In the genomic region with DNA sequence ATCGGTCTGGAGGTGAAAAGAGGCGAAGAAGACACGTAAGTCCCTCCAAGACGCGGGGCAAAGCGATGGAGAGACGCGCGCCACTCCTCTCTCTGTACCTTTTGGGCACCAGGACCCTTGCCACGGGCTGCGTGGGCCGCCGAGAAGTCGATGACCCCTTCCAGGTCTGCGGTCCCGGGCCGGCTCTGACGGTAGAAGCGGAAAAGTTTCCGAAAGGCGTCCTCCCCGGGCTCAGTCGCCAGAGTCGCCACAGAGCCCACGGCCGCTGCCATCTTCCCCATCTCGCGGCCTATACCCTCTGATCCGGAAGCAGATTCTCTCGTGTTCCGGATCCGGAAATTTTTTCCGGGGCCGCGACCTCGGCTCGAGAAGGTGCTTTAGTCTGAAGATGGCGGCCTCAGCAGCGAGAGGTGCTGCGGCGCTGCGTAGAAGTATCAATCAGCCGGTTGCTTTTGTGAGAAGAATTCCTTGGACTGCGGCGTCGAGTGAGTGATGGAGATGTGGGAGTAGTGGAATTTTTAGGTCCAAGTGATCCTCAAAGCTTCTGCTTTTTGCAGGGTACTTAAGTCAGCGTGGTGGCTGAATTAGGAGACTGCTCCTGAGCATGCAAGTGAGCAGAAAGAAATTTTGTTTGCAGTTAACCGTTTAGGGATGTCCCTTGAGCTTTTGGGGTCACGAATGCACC, we compare ENCODE assay signal across 8 cellular contexts. TPM values are rescaled to one million over a fixed set of nuclear protein-coding genes. Genes with fewer than 3 reads are reported as not detected.
DNase-seq lines count a peak whose midpoint lies in the region; ATAC-seq, FAIRE-seq and TF ChIP-seq lines count a peak whose summit lies in the region.

A gene with protein sequence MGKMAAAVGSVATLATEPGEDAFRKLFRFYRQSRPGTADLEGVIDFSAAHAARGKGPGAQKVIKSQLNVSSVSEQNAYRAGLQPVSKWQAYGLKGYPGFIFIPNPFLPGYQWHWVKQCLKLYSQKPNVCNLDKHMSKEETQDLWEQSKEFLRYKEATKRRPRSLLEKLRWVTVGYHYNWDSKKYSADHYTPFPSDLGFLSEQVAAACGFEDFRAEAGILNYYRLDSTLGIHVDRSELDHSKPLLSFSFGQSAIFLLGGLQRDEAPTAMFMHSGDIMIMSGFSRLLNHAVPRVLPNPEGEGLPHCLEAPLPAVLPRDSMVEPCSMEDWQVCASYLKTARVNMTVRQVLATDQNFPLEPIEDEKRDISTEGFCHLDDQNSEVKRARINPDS (minus strand): TSS at position 300 of the 685 bp plus-strand sequence. CDS start 19 bp downstream, at position 281.
TSS of gene SLIRP (plus strand) at position 380 of the 685 bp plus-strand sequence. CDS start at position 389, 9 bp downstream.

- intact Hi-C loops in heart right ventricle (cut with DNase I): loop anchor here in 7 of 10 donors (2.0 to 10.0 kb wide), 7 partner anchors 51 to 253 kb away; partner anchors contain the start of genes AHSA1 (in 5 of the 7), VIPAS39 (in 5 of the 7) and SNW1 (in 1 of the 7)
- intact Hi-C loops in posterior vena cava (cut with DNase I): no loop called here

- WGBS in heart right ventricle, 2 donors: 0% methylated on average over 47 to 49 of the region's 49 CpGs
- WGBS in upper lobe of left lung, 2 donors: 0 to 2% methylated on average over 36 to 40 of the region's 49 CpGs

- H3K9me3 ChIP-seq in adipocyte (ENCODE audit: control insufficient read depth, low read length) (no peaks in the 10 kb centered on the region), heart right ventricle (no peaks in the 10 kb centered on the region), upper lobe of left lung (no peaks in the 10 kb centered on the region)

- TF ChIP-seq EP300 in upper lobe of left lung (IDR thresholded peaks at IDR 0.05): peak in 1 of 4 donors; percentile 22

- H3K27me3 ChIP-seq in adipocyte (replicated peaks; ENCODE audit: control insufficient read depth, insufficient read depth, low read length) (no peaks in the 10 kb centered on the region), heart right ventricle (no peaks in the 10 kb centered on the region), upper lobe of left lung (no peaks in the 10 kb centered on the region)

- TF ChIP-seq POLR2A in GM12891 (IDR thresholded peaks at IDR 0.05; ENCODE audit: low read depth, low read length) (peak; percentile 98), upper lobe of left lung (IDR thresholded peaks at IDR 0.05) (peak in 2 of 4 donors; percentile 59 to 75)

- ATAC-seq in HG02798 (IDR thresholded peaks at IDR 0.05; ENCODE audit: poor library complexity, unreplicated experiment) (peak; percentile 98), heart right ventricle (peak; percentile 95 to 99 (median 98)), upper lobe of left lung (ENCODE audit: low FRiP score in 2 of 2) (peak; percentile 93 to 99)

- TF ChIP-seq CTCF in heart right ventricle (IDR thresholded peaks at IDR 0.05) (no peak), upper lobe of left lung (IDR thresholded peaks at IDR 0.05) (peak in 1 of 6 experiments; percentile 10)

- peak within 1 kb of the TSS in 9 of 10 donors; percentile 41 to 86 (median 74) for H3K27ac ChIP-seq in heart right ventricle
- H3K27ac ChIP-seq in upper lobe of left lung: peak within 1 kb of the TSS; percentile 52 to 77 (median 71)

- peak within 1 kb of the TSS; percentile 100 for H3K4me3 ChIP-seq in adipocyte (ENCODE audit: low read length)
- H3K4me3 ChIP-seq in heart right ventricle: peak within 1 kb of the TSS; percentile 70 to 99 (median 92)
- peak within 1 kb of the TSS; percentile 75 to 92 (median 82) for H3K4me3 ChIP-seq in upper lobe of left lung

- DNase-seq in GM12891 (ENCODE audit: insufficient read length, low spot score) (peak; percentile 74), NCI-H1417 treated with DMSO at 0.1 percent for 48 hours (lab: John Stamatoyannopoulos, UW) (peak; percentile 18), T follicular helper cell (ENCODE audit: low read depth) (peak; percentile 85), adipocyte (ENCODE audit: low read depth) (peak; percentile 95), heart right ventricle (peak; percentile 84 to 91), posterior vena cava (ENCODE audit: low spot score) (peak; percentile 97), upper lobe of left lung (peak; percentile 86 to 88)

- H3K4me1 ChIP-seq in adipocyte (ENCODE audit: control insufficient read depth, insufficient read depth, low read length) (peaks cover 30% of the 10 kb centered on the region), heart right ventricle (peaks cover 3 to 41% (median 30%) of the 10 kb centered on the region in 9 donors), upper lobe of left lung (peaks cover 23 to 38% (median 31%) of the 10 kb centered on the region in 4 donors)

- peak within 1 kb of the TSS; percentile 90 for H3K9ac ChIP-seq in adipocyte (ENCODE audit: low read length)

- peak; percentile 82 for FAIRE-seq in GM12891 (lab: Jason Lieb, UNC)

- peaks cover 35% of the 10 kb centered on the region for H3K36me3 ChIP-seq in adipocyte (ENCODE audit: control insufficient read depth, insufficient read depth, low read length, severe bottlenecking)
- peaks cover 0 to 59% (median 22%) of the 10 kb centered on the region in 9 donors for H3K36me3 ChIP-seq in heart right ventricle
- H3K36me3 ChIP-seq in upper lobe of left lung: peaks cover 8 to 52% (median 28%) of the 10 kb centered on the region in 4 donors

TF ChIP-seq in GM12891, 5 proteins besides CTCF, POLR2A, EP300 and RAD21:
- TF ChIP-seq PAX5 (IDR thresholded peaks at IDR 0.05; ENCODE audit: insufficient read depth, low read length, severe bottlenecking): no peak
- peak; percentile 75 for TF ChIP-seq POU2F2 (IDR thresholded peaks at IDR 0.05; ENCODE audit: low read depth, low read length)
- peak; percentile 98 for TF ChIP-seq TAF1 (IDR thresholded peaks at IDR 0.05; ENCODE audit: low read depth, low read length)
- TF ChIP-seq POLR2AphosphoS5 (IDR thresholded peaks at IDR 0.05; ENCODE audit: low read depth, low read length): peak; percentile 98
- TF ChIP-seq SPI1 (IDR thresholded peaks at IDR 0.05; ENCODE audit: low read depth, low read length): no peak

RNA-seq across cellular contexts. Expression of the first gene that starts in this region (rescaled TPM):
- polyA plus RNA-seq in GM12891 (2012; ENCODE audit: low read depth, missing spikeins): 7.7 TPM
- total RNA-seq in heart right ventricle: 10 to 100 TPM in 8 of 10 donors, 1 to 10 TPM in 2; 8.5 to 12.9 (median 11.6) TPM
- 1 to 10 TPM; 3.9 to 8.5 TPM for polyA plus RNA-seq in heart right ventricle
- total RNA-seq in posterior vena cava: 1 to 10 TPM; 6.7 to 8.2 TPM
- 10 to 100 TPM in 3 of 6 donors, 1 to 10 TPM in 3; 6.3 to 10.8 (median 9.0) TPM for total RNA-seq in upper lobe of left lung

RNA-seq across cellular contexts. Expression of gene SLIRP, which starts in this region (rescaled TPM):
- 418 TPM for polyA plus RNA-seq in GM12891 (2012; ENCODE audit: low read depth, missing spikeins)
- total RNA-seq in heart right ventricle (100 to 1,000 TPM; 132 to 231 (median 157) TPM), posterior vena cava (10 to 100 TPM; 87.4 to 89.7 TPM), upper lobe of left lung (100 to 1,000 TPM in 2 of 6 donors, 10 to 100 TPM in 4; 38.6 to 109 (median 60.3) TPM)
- polyA plus RNA-seq in heart right ventricle: 1,000 to 10,000 TPM in 1 of 2 donors, 100 to 1,000 TPM in 1; 414 to 1,352 TPM

Comparison
In these comparisons a context has a peak if more than half of its experiments do, and no peak if none do; other contexts are left out.
1. Peak in every context shown above with its lines: DNase-seq, ATAC-seq, H3K4me3 ChIP-seq and H3K27ac ChIP-seq.
2. DNase-seq: peak in every context shown above with its lines; median percentile 97 in posterior vena cava; 95 in adipocyte; 88 in heart right ventricle; 87 in upper lobe of left lung; 85 in T follicular helper cell; 74 in GM12891; 18 in NCI-H1417 treated with DMSO at 0.1 percent for 48 hours.
3. intact Hi-C loops: an anchor here in heart right ventricle (2.0 to 10.0 kb wide); none called in posterior vena cava.